Comparison of ENCODE assay signal across 2 cellular contexts in genomic region chr7:2635148-2635668, GRCh38.
TF ChIP-seq lines count a peak whose summit lies in the region.

No MANE protein-coding gene starts in this region.

TF ChIP-seq in HEK293, 187 proteins besides CTCF, POLR2A, EP300 and RAD21:
- TF ChIP-seq ZSCAN4 (tag by site-specific recombination; IDR thresholded peaks at IDR 0.05) (no peak), ZNF121 (tag by site-specific recombination; IDR thresholded peaks at IDR 0.05) (peak; percentile 79)

TF ChIP-seq in HepG2, 621 proteins besides CTCF, POLR2A, EP300 and RAD21 (continues in another document):
- TF ChIP-seq ZNF326 (CRISPR knock-in tag; IDR thresholded peaks at IDR 0.05; ENCODE audit: borderline replicate concordance) (no peak), THRA (CRISPR knock-in tag; IDR thresholded peaks at IDR 0.05; ENCODE audit: borderline replicate concordance) (peak; percentile 72; the same call in 1 of the 2 replicates), ZBTB40 (IDR thresholded peaks at IDR 0.05) (no peak), ZBTB40 (CRISPR knock-in tag; IDR thresholded peaks at IDR 0.05) (0 out of 2 replicates have a peak, but pooled peaks have one; percentile 24), ZNF792 (CRISPR knock-in tag; IDR thresholded peaks at IDR 0.05) (no peak), ZNF776 (CRISPR knock-in tag; IDR thresholded peaks at IDR 0.05) (no peak), ELF3 (CRISPR knock-in tag; IDR thresholded peaks at IDR 0.05) (no peak), TBX2 (CRISPR knock-in tag; IDR thresholded peaks at IDR 0.05; ENCODE audit: borderline replicate concordance) (0 out of 2 replicates have a peak, but pooled peaks have one; percentile 33), RARA (CRISPR knock-in tag; IDR thresholded peaks at IDR 0.05) (peak; percentile 56; the same call in 1 of the 2 replicates), SIX1 (CRISPR knock-in tag; IDR thresholded peaks at IDR 0.05; ENCODE audit: borderline replicate concordance) (no peak), ZFP37 (CRISPR knock-in tag; IDR thresholded peaks at IDR 0.05; ENCODE audit: borderline replicate concordance) (no peak), HCFC1 (IDR thresholded peaks at IDR 0.05; ENCODE audit: low read depth, low read length) (no peak), KMT2A (CRISPR knock-in tag; IDR thresholded peaks at IDR 0.05) (no peak), SYNCRIP (IDR thresholded peaks at IDR 0.05; ENCODE audit: insufficient read depth, low read depth, low read length) (no peak), RBFOX2 (IDR thresholded peaks at IDR 0.05; ENCODE audit: low read depth, low read length) (peak; percentile 38; the same call in 1 of the 2 replicates), IRF2 (CRISPR knock-in tag; IDR thresholded peaks at IDR 0.05) (no peak), KAT8 (CRISPR knock-in tag; IDR thresholded peaks at IDR 0.05) (no peak), DPF2 (CRISPR knock-in tag; IDR thresholded peaks at IDR 0.05; ENCODE audit: borderline replicate concordance, low read depth) (no peak), ZNF282 (IDR thresholded peaks at IDR 0.05; ENCODE audit: partially characterized antibody) (no peak), ZNF121 (CRISPR knock-in tag; IDR thresholded peaks at IDR 0.05) (peak; percentile 98), ZNF883 (CRISPR knock-in tag; IDR thresholded peaks at IDR 0.05; ENCODE audit: not compliant biosample characterization) (no peak), ZNF777 (CRISPR knock-in tag; IDR thresholded peaks at IDR 0.05) (no peak), NAIF1 (CRISPR knock-in tag; IDR thresholded peaks at IDR 0.05; ENCODE audit: borderline replicate concordance) (no peak), ZNF10 (CRISPR knock-in tag; IDR thresholded peaks at IDR 0.05; ENCODE audit: borderline replicate concordance, low read depth) (no peak), SUZ12 (IDR thresholded peaks at IDR 0.05; ENCODE audit: low read depth, low read length) (no peak), CBFB (CRISPR knock-in tag; IDR thresholded peaks at IDR 0.05) (no peak), TMF1 (CRISPR knock-in tag; IDR thresholded peaks at IDR 0.05; ENCODE audit: low read depth) (no peak), SKIL (CRISPR knock-in tag; IDR thresholded peaks at IDR 0.05; ENCODE audit: borderline replicate concordance) (0 out of 2 replicates have a peak, but pooled peaks have one; percentile 11), NFE2 (CRISPR knock-in tag; IDR thresholded peaks at IDR 0.05) (no peak), LRRFIP1 (CRISPR knock-in tag; conservative IDR thresholded peaks at IDR 0.05) (no peak), ZNF503 (CRISPR knock-in tag; IDR thresholded peaks at IDR 0.05) (no peak), ZNF557 (CRISPR knock-in tag; IDR thresholded peaks at IDR 0.05) (no peak), TAF1 (CRISPR knock-in tag; IDR thresholded peaks at IDR 0.05) (no peak), ZNF367 (CRISPR knock-in tag; IDR thresholded peaks at IDR 0.05; ENCODE audit: borderline replicate concordance) (no peak), ZNF431 (CRISPR knock-in tag; IDR thresholded peaks at IDR 0.05; ENCODE audit: borderline replicate concordance, low read depth) (no peak), ZNF275 (CRISPR knock-in tag; IDR thresholded peaks at IDR 0.05; ENCODE audit: borderline replicate concordance) (no peak), ZBTB26 (CRISPR knock-in tag; IDR thresholded peaks at IDR 0.05; ENCODE audit: borderline replicate concordance) (no peak), ZNF335 (CRISPR knock-in tag; IDR thresholded peaks at IDR 0.05) (no peak)
